ENCODE assay signal across 11 cellular contexts in genomic region chr5:72110401-72111013, GRCh38. TPM values are rescaled to one million over a fixed set of nuclear protein-coding genes. Genes with fewer than 3 reads are reported as not detected.
A peak's percentile ranks its signal among the peaks of the same experiment; 100 is the strongest.
DNase-seq lines count a peak whose midpoint lies in the region; ATAC-seq, FAIRE-seq and TF ChIP-seq lines count a peak whose summit lies in the region.
"Had no signal": no experiment of that assay in that cellular context is flagged by ENCODE, and none has a peak within 500 bp of the region (broad histone marks: within the 10 kb centered on the region; RNA-seq: fewer than 3 reads in every experiment).

No MANE protein-coding gene starts in this region.

- H3K36me3 Mint-ChIP-seq in HFFc6 (ENCODE audit: low read depth): peaks cover 48% of the 10 kb centered on the region
- H3K36me3 Mint-ChIP-seq: activated naive CD4-positive, alpha-beta T cell treated with anti-CD3 and anti-CD28 coated beads, Interleukin-2, amount 10 ng/mL, durations not matched to agents 7 days and 5 days had no signal

- H3K4me1 ChIP-seq in A673 (ENCODE audit: insufficient read depth, low read length, poor library complexity, severe bottlenecking) (peaks cover 50% of the 10 kb centered on the region), pancreas (no peaks in the 10 kb centered on the region)

- CTCF ChIA-PET in A673 (lab: Charles Lee): no interaction called here

- no peak for DNase-seq in A673 (ENCODE audit: low spot score)
- no peak for DNase-seq in HFFc6
- DNase-seq in dorsolateral prefrontal cortex: peak in 6 of 10 donors; percentile 11 to 47 (median 42)
- DNase-seq in midbrain (lab: John Stamatoyannopoulos, UW): peak; percentile 68
- DNase-seq in pancreas: no peak
- DNase-seq: activated naive CD4-positive, alpha-beta T cell treated with anti-CD3 and anti-CD28 coated beads, Interleukin-2, amount 10 ng/mL, durations not matched to agents 7 days and 5 days; Caco-2 had no signal

- H3K4me3 Mint-ChIP-seq in HFFc6: peak overlapping the region; percentile 95
- H3K4me3 Mint-ChIP-seq: activated naive CD4-positive, alpha-beta T cell treated with anti-CD3 and anti-CD28 coated beads, Interleukin-2, amount 10 ng/mL, durations not matched to agents 7 days and 5 days had no signal

- BruUV-seq in A673 (replicated peaks; lab: Mats Ljungman, UMichigan): no TSS peak

- peaks cover 1% of the 10 kb centered on the region; the same call in 1 of the 2 replicates for H3K27me3 Mint-ChIP-seq in HFFc6 (ENCODE audit: insufficient read depth)

- no peak for ATAC-seq in GM18520 (IDR thresholded peaks at IDR 0.05; ENCODE audit: unreplicated experiment)
- no peak for ATAC-seq in pancreas
- no peak for ATAC-seq in GM19452 (IDR thresholded peaks at IDR 0.05; ENCODE audit: unreplicated experiment)
- ATAC-seq in GM21825 (IDR thresholded peaks at IDR 0.05; ENCODE audit: unreplicated experiment): no peak

- H3K4me1 Mint-ChIP-seq in HFFc6 (ENCODE audit: low read depth): peaks cover 55% of the 10 kb centered on the region

- no peaks in the 10 kb centered on the region for H3K9me3 ChIP-seq in A673 (ENCODE audit: low read depth, low read length, poor library complexity, severe bottlenecking)
- no peaks in the 10 kb centered on the region for H3K9me3 ChIP-seq in pancreas
- H3K9me3 ChIP-seq: Caco-2 had no signal

- TF ChIP-seq CTCF in A673 (conservative IDR thresholded peaks at IDR 0.05; ENCODE audit: low read depth, low read length) (no peak), HFFc6 (IDR thresholded peaks at IDR 0.05) (no peak), dorsolateral prefrontal cortex (IDR thresholded peaks at IDR 0.05 in 54 of 56, conservative IDR thresholded peaks at IDR 0.05 in 2 of 56; ENCODE audit: low read depth in 1 of 56, partially characterized antibody in 56 of 56) (peak in 1 of 56 donors; percentile 16), pancreas (IDR thresholded peaks at IDR 0.05) (no peak)

- FAIRE-seq in pancreas (lab: Jason Lieb, UNC): no peak
- FAIRE-seq: GM18507 had no signal

- no peaks in the 10 kb centered on the region for H3K27me3 ChIP-seq in A673 (replicated peaks; ENCODE audit: insufficient read depth, low read depth, low read length, poor library complexity)
- no peaks in the 10 kb centered on the region for H3K27me3 ChIP-seq in dorsolateral prefrontal cortex
- peaks cover 0 to 9% (median 0%) of the 10 kb centered on the region in 4 donors for H3K27me3 ChIP-seq in pancreas

- peak overlapping the region; percentile 60 for H3K27ac ChIP-seq in A673 (ENCODE audit: low read depth, low read length, poor library complexity, severe bottlenecking)
- peak overlapping the region in 58 of 59 donors; percentile 18 to 98 (median 92) for H3K27ac ChIP-seq in dorsolateral prefrontal cortex
- H3K27ac ChIP-seq in pancreas: no peak overlapping the region

- H3K4me3 ChIP-seq in A673 (ENCODE audit: low read depth, low read length, poor library complexity, severe bottlenecking): peak overlapping the region; percentile 10
- peak overlapping the region; percentile 68 to 97 (median 86) for H3K4me3 ChIP-seq in dorsolateral prefrontal cortex
- no peak overlapping the region for H3K4me3 ChIP-seq in pancreas

- peak overlapping the region; percentile 77 for H3K27ac Mint-ChIP-seq in HFFc6
- H3K27ac Mint-ChIP-seq: activated naive CD4-positive, alpha-beta T cell treated with anti-CD3 and anti-CD28 coated beads, Interleukin-2, amount 10 ng/mL, durations not matched to agents 7 days and 5 days had no signal

- H3K36me3 ChIP-seq in A673 (ENCODE audit: insufficient read depth, low read length, poor library complexity, severe bottlenecking) (peaks cover 6% of the 10 kb centered on the region), pancreas (no peaks in the 10 kb centered on the region)

- POLR2A ChIA-PET in A673 (lab: Charles Lee; ENCODE audit: low non-redundant PET): interaction anchor here (0.6 to 0.7 kb wide), 2 partner anchors 46 to 170 kb away, joined by 3 to 5 read pairs; no protein-coding TSS in a partner anchor

- 76 to 87% methylated on average over 9 of the region's 9 CpGs for WGBS in pancreas, 2 donors

- intact Hi-C loops in A673 (cut with micrococcal nuclease; ENCODE audit: unreplicated experiment): no loop called here
- intact Hi-C loops in dorsolateral prefrontal cortex (cut with DNase I): no loop called here
- intact Hi-C loops in pancreas (cut with DNase I): no loop called here

- no peaks in the 10 kb centered on the region for H3K9me3 Mint-ChIP-seq in HFFc6
- H3K9me3 Mint-ChIP-seq: activated naive CD4-positive, alpha-beta T cell treated with anti-CD3 and anti-CD28 coated beads, Interleukin-2, amount 10 ng/mL, durations not matched to agents 7 days and 5 days had no signal

RNA-seq across cellular contexts. Expression of gene MAP1B, which starts 3.2 kb away (rescaled TPM):
- total RNA-seq in A673 (2021): 134 and 135 TPM in 2 replicates
- 100 to 1,000 TPM; 164 to 272 (median 235) TPM for total RNA-seq in HFFc6 (2021; fragmentation: NEBNext Ultra II Directional; extraction: Animal tissue kit (Norgen Biotek cat#: 25700))
- 1,000 to 10,000 TPM in 95 of 120 experiments, 100 to 1,000 TPM in 25; 523 to 1,758 (median 1,258) TPM for total RNA-seq in dorsolateral prefrontal cortex
- total RNA-seq in pancreas: 10 to 100 TPM in 3 of 6 donors, 1 to 10 TPM in 3; 2.4 to 16.8 (median 9.7) TPM
- polyA plus RNA-seq in pancreas: 1 to 10 TPM; 2.7 to 5.5 TPM

Comparison
In these comparisons a context has a peak if more than half of its experiments do, and no peak if none do; other contexts are left out.
1. DNase-seq: peak in dorsolateral prefrontal cortex (6 of 10) and midbrain (single experiment); none in A673 (single experiment), HFFc6 (single experiment) and pancreas (0 of 6).
2. H3K27ac ChIP-seq: peak in A673 (single experiment) and dorsolateral prefrontal cortex (58 of 59); none in pancreas (0 of 4).
3. H3K4me3 ChIP-seq: peak in A673 (single experiment) and dorsolateral prefrontal cortex (59 of 59); none in pancreas (0 of 4).